12 cellular contexts compared by ENCODE assay signal in the genomic region with DNA sequence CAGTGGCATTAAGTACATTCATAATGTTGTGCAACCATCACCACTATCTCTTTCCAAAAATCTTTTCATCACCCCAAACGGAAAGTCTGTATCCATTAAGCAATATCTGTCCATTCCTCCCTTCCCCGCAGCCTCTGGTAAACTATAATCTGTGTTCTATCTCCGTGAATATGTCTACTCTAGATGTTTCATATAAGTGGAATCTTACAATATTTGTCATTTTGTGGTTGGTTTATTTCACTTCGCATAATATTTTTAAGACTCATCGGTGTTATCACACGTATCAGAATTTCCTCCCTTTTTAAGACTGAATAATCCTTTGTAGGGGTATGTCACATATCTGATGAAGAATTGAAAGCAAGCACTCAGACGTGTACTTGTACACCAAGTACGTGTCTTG.
"Had no signal": no experiment of that assay in that cellular context is flagged by ENCODE, and none has a peak within 500 bp of the region (broad histone marks: within the 10 kb centered on the region; RNA-seq: fewer than 3 reads in every experiment).

No MANE protein-coding gene starts in this region.

- ATAC-seq: activated CD4-positive, CD25-positive, alpha-beta regulatory T cell treated with anti-CD3 and anti-CD28 coated beads, Interleukin-2, amount 50 U/mL, for 24 hours; stimulated activated naive B cell treated with anti-CD40 and anti-IgM and Interleukin-4, amounts not matched to agents 10 μg/mL and 1 μg/mL and 100 μg/mL, for 72 hours had no signal

- H3K36me3 Mint-ChIP-seq: activated naive CD4-positive, alpha-beta T cell treated with anti-CD3 and anti-CD28 coated beads, Interleukin-2, amount 50 U/mL, for 24 hours; stimulated activated naive B cell treated with anti-CD40 and anti-IgM and Interleukin-4, amounts not matched to agents 10 μg/mL and 1 μg/mL and 100 μg/mL, for 72 hours had no signal

- H3K4me1 Mint-ChIP-seq: activated naive CD4-positive, alpha-beta T cell treated with anti-CD3 and anti-CD28 coated beads, Interleukin-2, amount 50 U/mL, for 24 hours; stimulated activated naive B cell treated with anti-CD40 and anti-IgM and Interleukin-4, amounts not matched to agents 10 μg/mL and 1 μg/mL and 100 μg/mL, for 72 hours had no signal

- H3K27ac Mint-ChIP-seq: activated naive CD4-positive, alpha-beta T cell treated with anti-CD3 and anti-CD28 coated beads, Interleukin-2, amount 50 U/mL, for 24 hours; stimulated activated naive B cell treated with anti-CD40 and anti-IgM and Interleukin-4, amounts not matched to agents 10 μg/mL and 1 μg/mL and 100 μg/mL, for 72 hours; T-helper 2 cell treated with Interferon-gamma antibody and Interleukin-4, amounts not matched to agents 5 μg/mL and 100 μg/mL, for 36 hours had no signal

- H3K4me3 Mint-ChIP-seq: activated naive CD4-positive, alpha-beta T cell treated with anti-CD3 and anti-CD28 coated beads, Interleukin-2, amount 50 U/mL, for 24 hours; stimulated activated naive B cell treated with anti-CD40 and anti-IgM and Interleukin-4, amounts not matched to agents 10 μg/mL and 1 μg/mL and 100 μg/mL, for 72 hours; T-helper 2 cell treated with Interferon-gamma antibody and Interleukin-4, amounts not matched to agents 5 μg/mL and 100 μg/mL, for 36 hours had no signal

- DNase-seq: amygdala; brain microvascular endothelial cell; dermis blood vessel endothelial cell; stimulated activated naive B cell treated with anti-CD40 and anti-IgM and Interleukin-4, amounts not matched to agents 10 μg/mL and 1 μg/mL and 100 μg/mL, for 72 hours; SW 1271; transverse colon had no signal

- H3K4me1 ChIP-seq: right atrium auricular region, transverse colon had no signal

- H3K4me3 ChIP-seq: esophagus muscularis mucosa, right atrium auricular region, skin epidermis, transverse colon had no signal

- H3K36me3 ChIP-seq: brain microvascular endothelial cell, esophagus muscularis mucosa, right atrium auricular region, transverse colon had no signal

- H3K27me3 ChIP-seq: brain microvascular endothelial cell, esophagus muscularis mucosa, right atrium auricular region, transverse colon had no signal

- H3K9me3 Mint-ChIP-seq: activated naive CD4-positive, alpha-beta T cell treated with anti-CD3 and anti-CD28 coated beads, Interleukin-2, amount 50 U/mL, for 24 hours; T-helper 2 cell treated with Interferon-gamma antibody and Interleukin-4, amounts not matched to agents 5 μg/mL and 100 μg/mL, for 36 hours had no signal

- H3K27ac ChIP-seq: brain microvascular endothelial cell, esophagus muscularis mucosa, right atrium auricular region, skin epidermis, transverse colon had no signal
